In genomic region chr22:28985581-28986290, GRCh38 we compare ENCODE assay signal across 21 cellular contexts.
"Had no signal": no experiment of that assay in that cellular context is flagged by ENCODE, and none has a peak within 500 bp of the region (broad histone marks: within the 10 kb centered on the region; RNA-seq: fewer than 3 reads in every experiment).

No MANE protein-coding gene starts in this region.

- H3K27ac Mint-ChIP-seq: activated B cell treated with CpG ODN at 0.5 μM for 24 hours; activated CD4-positive, alpha-beta T cell treated with anti-CD3 and anti-CD28 coated beads for 36 hours; activated naive CD4-positive, alpha-beta T cell treated with anti-CD3 and anti-CD28 coated beads for 36 hours; activated naive CD8-positive, alpha-beta T cell treated with anti-CD3 and anti-CD28 coated beads, Interleukin-2, amount 10 ng/mL, durations not matched to agents 7 days and 5 days; activated T-helper 2 cell treated with anti-CD3 and anti-CD28 coated beads, Interferon-gamma antibody, Interleukin-2, Interleukin-4, amounts not matched to agents 10 μg/mL and 5 μg/mL and 100 μg/mL, durations not matched to agents 14 hours and 24 hours and 36 hours; natural killer cell; stimulated activated naive CD8-positive, alpha-beta T cell treated with anti-CD3 and anti-CD28 coated beads, Interleukin-15, Interleukin-2, amounts not matched to agents 100 ng/mL and 50 ng/mL, for 24 hours had no signal

- H3K9me3 Mint-ChIP-seq: activated B cell treated with CpG ODN at 0.5 μM for 24 hours, natural killer cell had no signal

- ATAC-seq: activated CD4-positive, alpha-beta T cell treated with anti-CD3 and anti-CD28 coated beads for 36 hours; activated T-cell treated with anti-CD3 and anti-CD28 coated beads, Interleukin-2, amount 50 U/mL, for 4 hours; natural killer cell; pancreas; psoas muscle had no signal

- FAIRE-seq: endometrium, kidney, pancreas had no signal

- H3K4me1 Mint-ChIP-seq: activated B cell treated with CpG ODN at 0.5 μM for 24 hours; activated naive CD8-positive, alpha-beta T cell treated with anti-CD3 and anti-CD28 coated beads, Interleukin-2, amount 10 ng/mL, durations not matched to agents 7 days and 5 days had no signal

- H3K27me3 ChIP-seq: pancreas, right atrium auricular region, transverse colon had no signal

- DNase-seq: activated B cell treated with CpG ODN at 0.5 μM for 24 hours; activated CD4-positive, alpha-beta T cell treated with anti-CD3 and anti-CD28 coated beads for 36 hours; activated CD4-positive, alpha-beta T cell treated with anti-CD3 and anti-CD28 coated beads, Interleukin-2, amount 50 U/mL, for 4 hours; activated CD8-positive, alpha-beta memory T cell treated with anti-CD3 and anti-CD28 coated beads for 24 hours; activated CD8-positive, alpha-beta memory T cell treated with anti-CD3 and anti-CD28 coated beads, Interleukin-2, amount 50 U/mL, for 4 hours; activated naive CD4-positive, alpha-beta T cell treated with anti-CD3 and anti-CD28 coated beads for 36 hours; activated naive CD8-positive, alpha-beta T cell treated with anti-CD3 and anti-CD28 coated beads, Interleukin-2, amount 10 ng/mL, durations not matched to agents 7 days and 5 days; activated T-cell treated with anti-CD3 and anti-CD28 coated beads, Interleukin-2, amount 50 U/mL, for 4 hours; amniotic stem cell; kidney; natural killer cell; pancreas; psoas muscle; stimulated activated CD4-positive, alpha-beta T cell treated with anti-CD3 and anti-CD28 coated beads, Interleukin-12 subunit alpha, Interleukin-12 subunit beta, amount 100 ng/mL, for 4 hours; T-helper 1 cell; transverse colon had no signal

- H3K9me3 ChIP-seq: pancreas, psoas muscle, right atrium auricular region had no signal

- H3K4me1 ChIP-seq: pancreas had no signal

- H3K36me3 ChIP-seq: pancreas, right atrium auricular region, transverse colon had no signal

- H3K27ac ChIP-seq: pancreas, psoas muscle, right atrium auricular region, transverse colon had no signal

- H3K4me3 ChIP-seq: lung, pancreas, psoas muscle, right atrium auricular region, transverse colon had no signal

- H3K4me3 Mint-ChIP-seq: activated B cell treated with CpG ODN at 0.5 μM for 24 hours; activated CD4-positive, alpha-beta T cell treated with anti-CD3 and anti-CD28 coated beads for 36 hours; activated naive CD4-positive, alpha-beta T cell treated with anti-CD3 and anti-CD28 coated beads for 36 hours; activated naive CD8-positive, alpha-beta T cell treated with anti-CD3 and anti-CD28 coated beads, Interleukin-2, amount 10 ng/mL, durations not matched to agents 7 days and 5 days; activated T-cell treated with anti-CD3 and anti-CD28 coated beads, Interleukin-2, amount 50 U/mL, for 4 hours; natural killer cell; stimulated activated naive CD8-positive, alpha-beta T cell treated with anti-CD3 and anti-CD28 coated beads, Interleukin-15, Interleukin-2, amounts not matched to agents 100 ng/mL and 50 ng/mL, for 24 hours had no signal

- H3K36me3 Mint-ChIP-seq: activated naive CD8-positive, alpha-beta T cell treated with anti-CD3 and anti-CD28 coated beads, Interleukin-2, amount 10 ng/mL, durations not matched to agents 7 days and 5 days; natural killer cell had no signal
